21 cellular contexts compared by ENCODE assay signal in genomic region chr11:8930456-8931175, GRCh38. TPM values are rescaled to one million over a fixed set of nuclear protein-coding genes. Genes with fewer than 3 reads are reported as not detected.
"Had no signal": no experiment of that assay in that cellular context is flagged by ENCODE, and none has a peak within 500 bp of the region (broad histone marks: within the 10 kb centered on the region; RNA-seq: fewer than 3 reads in every experiment).

No MANE protein-coding gene starts in this region.

- H3K36me3 ChIP-seq: cardiac muscle cell, heart right ventricle, neutrophil had no signal

- H3K4me1 Mint-ChIP-seq: activated naive CD8-positive, alpha-beta T cell treated with anti-CD3 and anti-CD28 coated beads, Interleukin-2, amount 50 U/mL, for 24 hours; activated T-helper 17 cell treated with anti-CD3 and anti-CD28 coated beads, Interleukin-2, amount 50 U/mL, for 72 hours had no signal

- H3K9me3 ChIP-seq: gastroesophageal sphincter, heart right ventricle, neutrophil had no signal

- H3K27me3 Mint-ChIP-seq: activated naive CD8-positive, alpha-beta T cell treated with anti-CD3 and anti-CD28 coated beads, Interleukin-2, amount 50 U/mL, for 24 hours; activated T-helper 17 cell treated with anti-CD3 and anti-CD28 coated beads, Interleukin-2, amount 50 U/mL, for 72 hours; stimulated activated naive CD8-positive, alpha-beta T cell treated with anti-CD3 and anti-CD28 coated beads, Interleukin-15, Interleukin-2, amounts not matched to agents 100 ng/mL and 50 ng/mL, for 24 hours had no signal

- H3K4me1 ChIP-seq: gastroesophageal sphincter, heart right ventricle had no signal

- ATAC-seq: activated CD4-positive, CD25-positive, alpha-beta regulatory T cell treated with anti-CD3 and anti-CD28 coated beads, Interleukin-2, amount 50 U/mL, for 24 hours; activated naive CD8-positive, alpha-beta T cell treated with anti-CD3 and anti-CD28 coated beads, Interleukin-2, amount 50 U/mL, for 24 hours; activated T-helper 17 cell treated with anti-CD3 and anti-CD28 coated beads, Interleukin-2, amount 50 U/mL, for 72 hours; gastroesophageal sphincter; heart right ventricle had no signal

- H3K27ac ChIP-seq: cardiac muscle cell, dorsolateral prefrontal cortex, gastroesophageal sphincter, heart right ventricle, neutrophil had no signal

- H3K4me3 ChIP-seq: cardiac muscle cell, dorsolateral prefrontal cortex, gastroesophageal sphincter, heart right ventricle had no signal

- H3K27ac Mint-ChIP-seq: activated naive CD4-positive, alpha-beta T cell treated with anti-CD3 and anti-CD28 coated beads for 36 hours; activated naive CD8-positive, alpha-beta T cell treated with anti-CD3 and anti-CD28 coated beads, Interleukin-2, amount 50 U/mL, for 24 hours; activated T-helper 17 cell treated with anti-CD3 and anti-CD28 coated beads, Interleukin-2, amount 50 U/mL, for 72 hours; endodermal cell; stimulated activated naive CD8-positive, alpha-beta T cell treated with anti-CD3 and anti-CD28 coated beads, Interleukin-15, Interleukin-2, amounts not matched to agents 100 ng/mL and 50 ng/mL, for 24 hours had no signal

- H3K4me3 Mint-ChIP-seq: activated naive CD4-positive, alpha-beta T cell treated with anti-CD3 and anti-CD28 coated beads for 36 hours; activated naive CD8-positive, alpha-beta T cell treated with anti-CD3 and anti-CD28 coated beads, Interleukin-2, amount 50 U/mL, for 24 hours; activated T-helper 17 cell treated with anti-CD3 and anti-CD28 coated beads, Interleukin-2, amount 50 U/mL, for 72 hours; endodermal cell; stimulated activated naive CD8-positive, alpha-beta T cell treated with anti-CD3 and anti-CD28 coated beads, Interleukin-15, Interleukin-2, amounts not matched to agents 100 ng/mL and 50 ng/mL, for 24 hours had no signal

- H3K9me3 Mint-ChIP-seq: activated naive CD4-positive, alpha-beta T cell treated with anti-CD3 and anti-CD28 coated beads for 36 hours; activated naive CD8-positive, alpha-beta T cell treated with anti-CD3 and anti-CD28 coated beads, Interleukin-2, amount 50 U/mL, for 24 hours; activated T-helper 17 cell treated with anti-CD3 and anti-CD28 coated beads, Interleukin-2, amount 50 U/mL, for 72 hours; endodermal cell; stimulated activated naive CD8-positive, alpha-beta T cell treated with anti-CD3 and anti-CD28 coated beads, Interleukin-15, Interleukin-2, amounts not matched to agents 100 ng/mL and 50 ng/mL, for 24 hours had no signal

- DNase-seq: activated CD4-positive, alpha-beta T cell treated with anti-CD3 and anti-CD28 coated beads, Interleukin-2, amount 50 U/mL, for 1 hour; activated naive CD4-positive, alpha-beta T cell treated with anti-CD3 and anti-CD28 coated beads for 36 hours; activated naive CD8-positive, alpha-beta T cell treated with anti-CD3 and anti-CD28 coated beads, Interleukin-2, amount 50 U/mL, for 24 hours; activated T-cell treated with anti-CD3 and anti-CD28 coated beads for 4 hours; dorsolateral prefrontal cortex; endodermal cell; erythroblast; heart right ventricle; retina; SW 1271 had no signal

- H3K27me3 ChIP-seq: cardiac muscle cell, dorsolateral prefrontal cortex, gastroesophageal sphincter, heart right ventricle, neutrophil had no signal

RNA-seq across cellular contexts. Expression of gene C11orf16, which starts 2.1 kb away (rescaled TPM):
- total RNA-seq: activated naive CD4-positive, alpha-beta T cell treated with anti-CD3 and anti-CD28 coated beads for 36 hours; activated T-helper 17 cell treated with anti-CD3 and anti-CD28 coated beads, Interleukin-2, amount 50 U/mL, for 72 hours; astrocyte; cardiac muscle cell; dorsolateral prefrontal cortex; endodermal cell; gastroesophageal sphincter; lower leg skin; T-helper 2 cell treated with Interferon-gamma antibody and Interleukin-4, amounts not matched to agents 100 ng/mL and 5 ng/mL, for 36 hours; ureter had no signal
- polyA plus RNA-seq: cardiac muscle cell, heart right ventricle had no signal

RNA-seq across cellular contexts. Expression of gene ASCL3, which starts 12.2 kb away (rescaled TPM):
- total RNA-seq: activated naive CD4-positive, alpha-beta T cell treated with anti-CD3 and anti-CD28 coated beads for 36 hours; activated T-helper 17 cell treated with anti-CD3 and anti-CD28 coated beads, Interleukin-2, amount 50 U/mL, for 72 hours; astrocyte; cardiac muscle cell; dorsolateral prefrontal cortex; endodermal cell; gastroesophageal sphincter; heart right ventricle; lower leg skin; T-helper 2 cell treated with Interferon-gamma antibody and Interleukin-4, amounts not matched to agents 100 ng/mL and 5 ng/mL, for 36 hours; temporal lobe; ureter had no signal
- polyA plus RNA-seq: cardiac muscle cell, heart right ventricle had no signal
